In genomic region chr2:47237375-47238357, GRCh38 we compare ENCODE assay signal across 1 cellular context.
A peak's percentile ranks its signal among the peaks of the same experiment; 100 is the strongest.
TF ChIP-seq lines count a peak whose summit lies in the region.

No MANE protein-coding gene starts in this region.

TF ChIP-seq in H1, 55 proteins besides CTCF, POLR2A, EP300 and RAD21:
- TF ChIP-seq SP1 (IDR thresholded peaks at IDR 0.05; ENCODE audit: low read depth, low read length): peak; percentile 71; the same call in 1 of the 2 replicates
- TF ChIP-seq NANOG (IDR thresholded peaks at IDR 0.05; ENCODE audit: insufficient read depth, low read depth, low read length, poor library complexity, severe bottlenecking): no peak
- TF ChIP-seq BCL11A (IDR thresholded peaks at IDR 0.05; ENCODE audit: low read depth in 2 of 2, low read length in 2 of 2): no peak
- no peak for TF ChIP-seq SIN3A (conservative IDR thresholded peaks at IDR 0.05 in 1 of 2, IDR thresholded peaks at IDR 0.05 in 1 of 2; ENCODE audit: low read depth in 1 of 2, low read length in 2 of 2)
- no peak for TF ChIP-seq CHD2 (IDR thresholded peaks at IDR 0.05; ENCODE audit: low read length)
- TF ChIP-seq ASH2L (IDR thresholded peaks at IDR 0.05; ENCODE audit: low read length): peak; percentile 40
- no peak for TF ChIP-seq SRF (IDR thresholded peaks at IDR 0.05; ENCODE audit: low read depth, low read length)
- no peak for TF ChIP-seq MAFK (IDR thresholded peaks at IDR 0.05; ENCODE audit: low read depth, low read length)
- no peak for TF ChIP-seq TAF1 (IDR thresholded peaks at IDR 0.05; ENCODE audit: low read depth, low read length)
- TF ChIP-seq EGR1 (IDR thresholded peaks at IDR 0.05; ENCODE audit: borderline replicate concordance, low read depth, low read length): 0 out of 2 replicates have a peak, but pooled peaks have one; percentile 21
- no peak for TF ChIP-seq CBX8 (IDR thresholded peaks at IDR 0.05; ENCODE audit: borderline replicate concordance, low read depth, low read length)
- no peak for TF ChIP-seq RNF2 (IDR thresholded peaks at IDR 0.05; ENCODE audit: borderline replicate concordance, low read depth, low read length, missing control alignments, poor library complexity, severe bottlenecking)
- TF ChIP-seq ZNF274 (IDR thresholded peaks at IDR 0.05; ENCODE audit: borderline replicate concordance, extremely low read depth, low read length): no peak
- TF ChIP-seq KDM1A (IDR thresholded peaks at IDR 0.05; ENCODE audit: borderline replicate concordance, low read length): no peak
- no peak for TF ChIP-seq SAP30 (IDR thresholded peaks at IDR 0.05; ENCODE audit: insufficient read depth, insufficient replicate concordance, low read length)
- no peak for TF ChIP-seq BACH1 (IDR thresholded peaks at IDR 0.05; ENCODE audit: low read length)
- peak; percentile 33; the same call in 1 of the 2 replicates for TF ChIP-seq TEAD4 (IDR thresholded peaks at IDR 0.05; ENCODE audit: low read depth, low read length)
- no peak for TF ChIP-seq CREB1 (IDR thresholded peaks at IDR 0.05)
- no peak for TF ChIP-seq EZH2 (IDR thresholded peaks at IDR 0.05; ENCODE audit: low read depth, low read length, severe bottlenecking)
- TF ChIP-seq BRCA1 (IDR thresholded peaks at IDR 0.05; ENCODE audit: low read depth, low read length): no peak
- TF ChIP-seq CEBPB (IDR thresholded peaks at IDR 0.05; ENCODE audit: low read depth, low read length): no peak
- no peak for TF ChIP-seq SIRT6 (IDR thresholded peaks at IDR 0.05; ENCODE audit: low read length)
- TF ChIP-seq SP4 (IDR thresholded peaks at IDR 0.05; ENCODE audit: low read length): no peak
- no peak for TF ChIP-seq POLR2AphosphoS5 (IDR thresholded peaks at IDR 0.05; ENCODE audit: low read depth, low read length)
- TF ChIP-seq ATF2 (IDR thresholded peaks at IDR 0.05; ENCODE audit: low read length): no peak
- no peak for TF ChIP-seq GTF2F1 (IDR thresholded peaks at IDR 0.05; ENCODE audit: borderline replicate concordance, low read depth, low read length)
- TF ChIP-seq YY1 (IDR thresholded peaks at IDR 0.05; ENCODE audit: low read depth, low read length): no peak
- TF ChIP-seq CTBP2 (IDR thresholded peaks at IDR 0.05; ENCODE audit: borderline replicate concordance, insufficient read depth, insufficient read length, low read length): no peak
- TF ChIP-seq TBP (IDR thresholded peaks at IDR 0.05; ENCODE audit: low read depth, low read length): no peak
- no peak for TF ChIP-seq ATF3 (IDR thresholded peaks at IDR 0.05; ENCODE audit: insufficient read depth, low read depth, low read length)
- no peak for TF ChIP-seq RFX5 (IDR thresholded peaks at IDR 0.05; ENCODE audit: borderline replicate concordance, low read depth, low read length)
- TF ChIP-seq CHD1 (IDR thresholded peaks at IDR 0.05; ENCODE audit: low read depth, low read length): no peak
- TF ChIP-seq SIX5 (IDR thresholded peaks at IDR 0.05; ENCODE audit: low read depth, low read length): no peak
- peak; percentile 32; the same call in 1 of the 2 replicates for TF ChIP-seq E2F6 (IDR thresholded peaks at IDR 0.05)
- no peak for TF ChIP-seq JUN (IDR thresholded peaks at IDR 0.05; ENCODE audit: low read depth, low read length)
- no peak for TF ChIP-seq JUND (IDR thresholded peaks at IDR 0.05; ENCODE audit: low read length)
- no peak for TF ChIP-seq HDAC2 (IDR thresholded peaks at IDR 0.05; ENCODE audit: borderline replicate concordance in 1 of 2, low read depth in 2 of 2, low read length in 2 of 2)
- TF ChIP-seq KDM4A (IDR thresholded peaks at IDR 0.05; ENCODE audit: low read depth, low read length, severe bottlenecking): peak; percentile 24
- no peak for TF ChIP-seq CBX5 (IDR thresholded peaks at IDR 0.05; ENCODE audit: low read depth, low read length)
- no peak for TF ChIP-seq PHF8 (conservative IDR thresholded peaks at IDR 0.05; ENCODE audit: low read depth, low read length)
- TF ChIP-seq GABPA (IDR thresholded peaks at IDR 0.05; ENCODE audit: borderline replicate concordance, insufficient read depth, low read length): no peak
- no peak for TF ChIP-seq NRF1 (IDR thresholded peaks at IDR 0.05; ENCODE audit: low read depth, low read length)
